Comparison of ENCODE assay signal across 14 cellular contexts in the genomic region with DNA sequence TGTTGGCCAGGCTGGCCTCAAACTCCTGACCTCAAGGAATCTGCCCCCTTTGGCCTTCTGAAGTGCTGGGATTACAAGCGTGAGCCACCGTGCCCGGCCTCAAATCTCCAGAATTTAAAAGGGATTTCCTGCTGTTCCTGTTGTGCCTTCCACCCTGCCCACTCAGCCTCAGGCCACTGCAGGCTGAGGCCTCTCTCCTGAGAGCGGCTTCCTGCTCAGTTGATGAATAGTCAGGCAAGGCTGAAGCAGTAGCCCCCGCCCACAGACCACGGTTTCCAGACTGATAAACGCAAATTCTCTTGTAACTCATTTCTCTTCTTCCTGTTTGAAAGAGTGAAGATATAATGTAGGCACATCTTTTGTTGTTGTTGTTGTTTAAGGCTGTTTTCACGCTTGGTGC.
DNase-seq lines count a peak whose midpoint lies in the region; ATAC-seq and TF ChIP-seq lines count a peak whose summit lies in the region.
"Had no signal": no experiment of that assay in that cellular context is flagged by ENCODE, and none has a peak within 500 bp of the region (broad histone marks: within the 10 kb centered on the region; RNA-seq: fewer than 3 reads in every experiment).

No MANE protein-coding gene starts in this region.

- ATAC-seq in HG02852 (IDR thresholded peaks at IDR 0.05; ENCODE audit: unreplicated experiment) (peak; percentile 57), WTC11 (peak; percentile 90), HG03095 (IDR thresholded peaks at IDR 0.05; ENCODE audit: unreplicated experiment) (no peak)
- ATAC-seq: activated CD4-positive, CD25-positive, alpha-beta regulatory T cell treated with anti-CD3 and anti-CD28 coated beads, Interleukin-2, amount 50 U/mL, for 24 hours; pancreas; T-helper 17 cell had no signal

- no peaks in the 10 kb centered on the region for H3K27me3 Mint-ChIP-seq in WTC11 (ENCODE audit: low read depth)
- H3K27me3 Mint-ChIP-seq in nephron (ENCODE audit: low read depth) = no peaks in the 10 kb centered on the region

- H3K9me3 Mint-ChIP-seq in WTC11 (peaks cover 21% of the 10 kb centered on the region), nephron (no peaks in the 10 kb centered on the region)

- H3K27ac Mint-ChIP-seq in WTC11 (peak overlapping the region; percentile 34), nephron (peak overlapping the region; percentile 10 to 67 (median 54))
- H3K27ac Mint-ChIP-seq: T-helper 17 cell had no signal

- H3K36me3 Mint-ChIP-seq in WTC11 (peaks cover 4% of the 10 kb centered on the region; the same call in 1 of the 2 replicates), nephron (ENCODE audit: low read depth) (no peaks in the 10 kb centered on the region)

- DNase-seq in ELF-1 (ENCODE audit: low read depth, low spot score) = peak; percentile 85
- DNase-seq in WTC11 (ENCODE audit: low spot score) = peak; percentile 21
- no peak for DNase-seq in NCI-H1092 treated with DMSO at 0.1 percent for 48 hours (lab: John Stamatoyannopoulos, UW)
- DNase-seq in activated gamma-delta T cell treated with Interleukin-2 at 50 U/mL for 16 hours = no peak
- DNase-seq in activated CD8-positive, alpha-beta memory T cell treated with anti-CD3 and anti-CD28 coated beads, Interleukin-2, amount 50 U/mL, for 4 hours = no peak
- DNase-seq: activated effector memory CD4-positive, alpha-beta T cell treated with anti-CD3 and anti-CD28 coated beads, Interleukin-2, amount 50 U/mL, for 16 hours; NCI-H2029 treated with DMSO at 0.1 percent for 48 hours; stimulated activated CD4-positive, alpha-beta T cell treated with anti-CD3 and anti-CD28 coated beads, Interleukin-4, amount 100 ng/mL, for 1 hour; T-helper 17 cell had no signal

- H3K4me3 Mint-ChIP-seq in WTC11 (no peak overlapping the region), nephron (no peak overlapping the region)
- H3K4me3 Mint-ChIP-seq: T-helper 17 cell had no signal

- TF ChIP-seq CTCF in WTC11 (IDR thresholded peaks at IDR 0.05) (no peak), nephron (IDR thresholded peaks at IDR 0.05; ENCODE audit: unreplicated experiment in 3 of 3) (no peak)

- H3K4me1 Mint-ChIP-seq in WTC11 = peaks cover 31% of the 10 kb centered on the region
- no peaks in the 10 kb centered on the region for H3K4me1 Mint-ChIP-seq in nephron
- H3K4me1 Mint-ChIP-seq: T-helper 17 cell had no signal

- CTCF ChIA-PET in WTC11 (lab: Charles Lee) = interaction anchor here (0.6 to 1.7 kb wide), 8 partner anchors 9 to 721 kb away, joined by 3 to 9 read pairs (median 4); partner anchors contain the start of gene PLCXD3

- POLR2A ChIA-PET in WTC11 (lab: Charles Lee) = no interaction called here

TF ChIP-seq in WTC11, 78 proteins besides CTCF, POLR2A, EP300 and RAD21 (continues in another document):
- TF ChIP-seq USF1 (CRISPR knock-in tag; IDR thresholded peaks at IDR 0.05) = no peak
- TF ChIP-seq RORB (CRISPR knock-in tag; IDR thresholded peaks at IDR 0.05) = no peak
- TF ChIP-seq, protein P1, sequence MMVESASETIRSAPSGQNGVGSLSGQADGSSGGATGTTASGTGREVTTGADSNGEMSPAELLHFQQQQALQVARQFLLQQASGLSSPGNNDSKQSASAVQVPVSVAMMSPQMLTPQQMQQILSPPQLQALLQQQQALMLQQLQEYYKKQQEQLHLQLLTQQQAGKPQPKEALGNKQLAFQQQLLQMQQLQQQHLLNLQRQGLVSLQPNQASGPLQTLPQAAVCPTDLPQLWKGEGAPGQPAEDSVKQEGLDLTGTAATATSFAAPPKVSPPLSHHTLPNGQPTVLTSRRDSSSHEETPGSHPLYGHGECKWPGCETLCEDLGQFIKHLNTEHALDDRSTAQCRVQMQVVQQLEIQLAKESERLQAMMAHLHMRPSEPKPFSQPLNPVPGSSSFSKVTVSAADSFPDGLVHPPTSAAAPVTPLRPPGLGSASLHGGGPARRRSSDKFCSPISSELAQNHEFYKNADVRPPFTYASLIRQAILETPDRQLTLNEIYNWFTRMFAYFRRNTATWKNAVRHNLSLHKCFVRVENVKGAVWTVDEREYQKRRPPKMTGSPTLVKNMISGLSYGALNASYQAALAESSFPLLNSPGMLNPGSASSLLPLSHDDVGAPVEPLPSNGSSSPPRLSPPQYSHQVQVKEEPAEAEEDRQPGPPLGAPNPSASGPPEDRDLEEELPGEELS (CRISPR knock-in tag; IDR thresholded peaks at IDR 0.05) = no peak
- TF ChIP-seq TP53 (CRISPR knock-in tag; IDR thresholded peaks at IDR 0.05) = no peak
- TF ChIP-seq ARID4B (CRISPR knock-in tag; IDR thresholded peaks at IDR 0.05; ENCODE audit: borderline replicate concordance) = no peak
- TF ChIP-seq ZNF396 (CRISPR knock-in tag; IDR thresholded peaks at IDR 0.05; ENCODE audit: borderline replicate concordance) = no peak
- no peak for TF ChIP-seq CREB1 (CRISPR knock-in tag; IDR thresholded peaks at IDR 0.05)
- TF ChIP-seq ZSCAN18 (CRISPR knock-in tag; IDR thresholded peaks at IDR 0.05) = no peak
- TF ChIP-seq RELA (CRISPR knock-in tag; IDR thresholded peaks at IDR 0.05; ENCODE audit: borderline replicate concordance) = no peak
- TF ChIP-seq, protein P2, sequence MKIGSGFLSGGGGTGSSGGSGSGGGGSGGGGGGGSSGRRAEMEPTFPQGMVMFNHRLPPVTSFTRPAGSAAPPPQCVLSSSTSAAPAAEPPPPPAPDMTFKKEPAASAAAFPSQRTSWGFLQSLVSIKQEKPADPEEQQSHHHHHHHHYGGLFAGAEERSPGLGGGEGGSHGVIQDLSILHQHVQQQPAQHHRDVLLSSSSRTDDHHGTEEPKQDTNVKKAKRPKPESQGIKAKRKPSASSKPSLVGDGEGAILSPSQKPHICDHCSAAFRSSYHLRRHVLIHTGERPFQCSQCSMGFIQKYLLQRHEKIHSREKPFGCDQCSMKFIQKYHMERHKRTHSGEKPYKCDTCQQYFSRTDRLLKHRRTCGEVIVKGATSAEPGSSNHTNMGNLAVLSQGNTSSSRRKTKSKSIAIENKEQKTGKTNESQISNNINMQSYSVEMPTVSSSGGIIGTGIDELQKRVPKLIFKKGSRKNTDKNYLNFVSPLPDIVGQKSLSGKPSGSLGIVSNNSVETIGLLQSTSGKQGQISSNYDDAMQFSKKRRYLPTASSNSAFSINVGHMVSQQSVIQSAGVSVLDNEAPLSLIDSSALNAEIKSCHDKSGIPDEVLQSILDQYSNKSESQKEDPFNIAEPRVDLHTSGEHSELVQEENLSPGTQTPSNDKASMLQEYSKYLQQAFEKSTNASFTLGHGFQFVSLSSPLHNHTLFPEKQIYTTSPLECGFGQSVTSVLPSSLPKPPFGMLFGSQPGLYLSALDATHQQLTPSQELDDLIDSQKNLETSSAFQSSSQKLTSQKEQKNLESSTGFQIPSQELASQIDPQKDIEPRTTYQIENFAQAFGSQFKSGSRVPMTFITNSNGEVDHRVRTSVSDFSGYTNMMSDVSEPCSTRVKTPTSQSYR (CRISPR knock-in tag; IDR thresholded peaks at IDR 0.05) = no peak
- TF ChIP-seq MXD4 (CRISPR knock-in tag; IDR thresholded peaks at IDR 0.05; ENCODE audit: borderline replicate concordance) = no peak
- no peak for TF ChIP-seq JUN (CRISPR knock-in tag; IDR thresholded peaks at IDR 0.05)

Comparison
In these comparisons a context has a peak if more than half of its experiments do, and no peak if none do; other contexts are left out.
1. DNase-seq: peak in ELF-1 (single experiment) and WTC11 (single experiment); none in NCI-H1092 treated with DMSO at 0.1 percent for 48 hours (single experiment), activated gamma-delta T cell treated with Interleukin-2 at 50 U/mL for 16 hours (single experiment) and activated CD8-positive, alpha-beta memory T cell treated with anti-CD3 and anti-CD28 coated beads, Interleukin-2, amount 50 U/mL, for 4 hours (single experiment).